ENCODE assay signal across 20 cellular contexts in genomic region chr3:156802827-156803606, GRCh38.
"Had no signal": no experiment of that assay in that cellular context is flagged by ENCODE, and none has a peak within 500 bp of the region (broad histone marks: within the 10 kb centered on the region; RNA-seq: fewer than 3 reads in every experiment).

No MANE protein-coding gene starts in this region.

- H3K4me1 ChIP-seq: esophagus muscularis mucosa, gastroesophageal sphincter, right atrium auricular region, uterus had no signal

- H3K4me3 ChIP-seq: coronary artery, esophagus muscularis mucosa, gastroesophageal sphincter, mucosa of descending colon, right atrium auricular region, suprapubic skin, thyroid gland, uterus had no signal

- ATAC-seq: gastroesophageal sphincter; left lobe of liver; mucosa of descending colon; naive thymus-derived CD8-positive, alpha-beta T cell; stimulated activated effector memory CD8-positive, alpha-beta T cell treated with anti-CD3 and anti-CD28 coated beads, Interleukin-12 subunit alpha, Interleukin-12 subunit beta, amount 100 ng/mL, for 72 hours; stimulated activated naive CD8-positive, alpha-beta T cell treated with anti-CD3 and anti-CD28 coated beads, Interleukin-15, Interleukin-2, amounts not matched to agents 100 U/mL and 50 U/mL, for 24 hours had no signal

- FAIRE-seq: small intestine had no signal

- H3K36me3 ChIP-seq: esophagus muscularis mucosa, gastroesophageal sphincter, neutrophil, right atrium auricular region, suprapubic skin, thyroid gland, uterus had no signal

- H3K9me3 ChIP-seq: mucosa of descending colon, neutrophil, suprapubic skin, thyroid gland, uterus had no signal

- DNase-seq: effector CD4-positive, alpha-beta T cell; glutamatergic neuron; islet precursor cell; mammary epithelial cell; mucosa of descending colon; naive thymus-derived CD8-positive, alpha-beta T cell; small intestine; stimulated activated CD4-positive, alpha-beta T cell treated with anti-CD3 and anti-CD28 coated beads, Interleukin-2, amount 100 ng/mL, for 48 hours; stimulated activated CD8-positive, alpha-beta memory T cell treated with anti-CD3 and anti-CD28 coated beads, Interleukin-4, amount 100 ng/mL, for 48 hours; stimulated activated naive CD8-positive, alpha-beta T cell treated with anti-CD3 and anti-CD28 coated beads, Interleukin-15, Interleukin-2, amounts not matched to agents 100 U/mL and 50 U/mL, for 24 hours; thyroid gland; uterus had no signal

- H3K27me3 ChIP-seq: esophagus muscularis mucosa, gastroesophageal sphincter, neutrophil, right atrium auricular region, suprapubic skin, thyroid gland, uterus had no signal

- H3K27ac ChIP-seq: coronary artery, esophagus muscularis mucosa, gastroesophageal sphincter, neutrophil, right atrium auricular region, suprapubic skin, thyroid gland, uterus had no signal
